Comparison of ENCODE assay signal across 8 cellular contexts in the genomic region with DNA sequence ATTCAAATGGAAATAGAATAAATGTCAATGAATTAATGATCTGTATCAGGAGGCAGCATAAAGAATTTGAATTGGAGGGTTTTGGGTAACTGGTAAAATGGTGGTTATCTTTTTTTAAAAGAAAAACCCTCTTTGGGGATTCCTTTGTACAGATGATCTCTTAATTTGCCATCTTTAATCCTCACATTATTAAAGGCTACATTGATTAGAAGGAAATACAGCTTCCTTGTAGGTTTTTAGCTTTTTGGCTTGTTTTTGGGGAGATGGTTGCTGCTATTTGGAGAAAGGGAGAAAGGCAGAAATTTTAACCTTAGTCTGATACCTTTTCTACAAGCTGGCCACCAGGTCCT. TPM values are rescaled to one million over a fixed set of nuclear protein-coding genes. Genes with fewer than 3 reads are reported as not detected.
DNase-seq lines count a peak whose midpoint lies in the region; ATAC-seq and TF ChIP-seq lines count a peak whose summit lies in the region.

No MANE protein-coding gene starts in this region.

- H3K27ac ChIP-seq in liver (ENCODE audit: low read depth in 1 of 2, low read length in 2 of 2) (peak overlapping the region; percentile 86 to 92), thoracic aorta (peak overlapping the region in 1 of 2 donors; percentile 66)

- no peak for TF ChIP-seq CTCF in liver (IDR thresholded peaks at IDR 0.05; ENCODE audit: low read depth, low read length, missing input control)
- TF ChIP-seq CTCF in thoracic aorta (IDR thresholded peaks at IDR 0.05): no peak

- H3K27me3 ChIP-seq in liver (ENCODE audit: control insufficient read depth in 4 of 4, insufficient read depth in 4 of 4, low read length in 3 of 4) (no peaks in the 10 kb centered on the region), thoracic aorta (replicated peaks; ENCODE audit: insufficient read depth) (no peaks in the 10 kb centered on the region)

- H3K36me3 ChIP-seq in liver (ENCODE audit: control insufficient read depth in 4 of 4, insufficient read depth in 3 of 4, low read depth in 1 of 4, low read length in 3 of 4) (no peaks in the 10 kb centered on the region), thoracic aorta (no peaks in the 10 kb centered on the region)

- peak overlapping the region in 1 of 2 donors; percentile 75 for H3K9ac ChIP-seq in liver (ENCODE audit: low read depth in 1 of 2, low read length in 2 of 2)

- peak overlapping the region; percentile 98 for H3K27ac Mint-ChIP-seq in activated CD4-positive, alpha-beta T cell treated with anti-CD3 and anti-CD28 coated beads, Interleukin-2, amount 10 ng/mL, durations not matched to agents 24 days and 14 days
- H3K27ac Mint-ChIP-seq in activated naive CD8-positive, alpha-beta T cell treated with anti-CD3 and anti-CD28 coated beads, Interleukin-2, amount 50 U/mL, for 24 hours: peak overlapping the region; percentile 96

- peaks cover 8% of the 10 kb centered on the region for H3K36me3 Mint-ChIP-seq in activated CD4-positive, alpha-beta T cell treated with anti-CD3 and anti-CD28 coated beads, Interleukin-2, amount 10 ng/mL, durations not matched to agents 24 days and 14 days (ENCODE audit: low read depth)
- H3K36me3 Mint-ChIP-seq in activated naive CD8-positive, alpha-beta T cell treated with anti-CD3 and anti-CD28 coated beads, Interleukin-2, amount 50 U/mL, for 24 hours (ENCODE audit: low read depth): peaks cover 4% of the 10 kb centered on the region

- H3K27me3 Mint-ChIP-seq in activated CD4-positive, alpha-beta T cell treated with anti-CD3 and anti-CD28 coated beads, Interleukin-2, amount 10 ng/mL, durations not matched to agents 24 days and 14 days: no peaks in the 10 kb centered on the region
- H3K27me3 Mint-ChIP-seq in activated naive CD8-positive, alpha-beta T cell treated with anti-CD3 and anti-CD28 coated beads, Interleukin-2, amount 50 U/mL, for 24 hours: no peaks in the 10 kb centered on the region

- H3K4me1 ChIP-seq in liver (ENCODE audit: control insufficient read depth in 4 of 4, insufficient read depth in 4 of 4, low read length in 3 of 4) (peaks cover 13 to 24% (median 20%) of the 10 kb centered on the region in 4 donors), thoracic aorta (ENCODE audit: control insufficient read depth in 1 of 2, low read depth in 2 of 2) (peaks cover 13 to 43% of the 10 kb centered on the region in 2 donors)

- H3K4me3 ChIP-seq in liver (ENCODE audit: low read depth in 1 of 3, low read length in 3 of 3): peak overlapping the region in 1 of 3 donors; percentile 52
- H3K4me3 ChIP-seq in thoracic aorta: peak overlapping the region; percentile 79

- DNase-seq in activated CD4-positive, alpha-beta T cell treated with anti-CD3 and anti-CD28 coated beads, Interleukin-2, amount 10 ng/mL, durations not matched to agents 24 days and 14 days: no peak
- no peak for DNase-seq in activated CD4-positive, alpha-beta T cell treated with anti-CD3 and anti-CD28 coated beads for 48 hours
- DNase-seq in activated naive CD8-positive, alpha-beta T cell treated with anti-CD3 and anti-CD28 coated beads, Interleukin-2, amount 50 U/mL, for 24 hours: no peak
- DNase-seq in thoracic aorta (ENCODE audit: low spot score) (no peak), HK-2 (ENCODE audit: unreplicated experiment) (no peak), left lobe of liver (ENCODE audit: low spot score) (no peak)

- no peak for ATAC-seq in activated naive CD8-positive, alpha-beta T cell treated with anti-CD3 and anti-CD28 coated beads, Interleukin-2, amount 50 U/mL, for 24 hours
- ATAC-seq in thoracic aorta (ENCODE audit: insufficient number of reproducible peaks, low FRiP score, low read depth): no peak
- no peak for ATAC-seq in left lobe of liver
- ATAC-seq in HG03196 (IDR thresholded peaks at IDR 0.05; ENCODE audit: unreplicated experiment): no peak

- intact Hi-C loops in activated CD4-positive, alpha-beta T cell treated with anti-CD3 and anti-CD28 coated beads, Interleukin-2, amount 10 ng/mL, durations not matched to agents 24 days and 14 days (cut with micrococcal nuclease): loop anchor here (2.0 to 10.0 kb wide), 8 partner anchors 57 to 932 kb away; partner anchors contain the start of genes INO80C, RMP24, ZNF24 and ZNF397

- peaks cover 48% of the 10 kb centered on the region for H3K4me1 Mint-ChIP-seq in activated CD4-positive, alpha-beta T cell treated with anti-CD3 and anti-CD28 coated beads, Interleukin-2, amount 10 ng/mL, durations not matched to agents 24 days and 14 days
- H3K4me1 Mint-ChIP-seq in activated naive CD8-positive, alpha-beta T cell treated with anti-CD3 and anti-CD28 coated beads, Interleukin-2, amount 50 U/mL, for 24 hours: peaks cover 68% of the 10 kb centered on the region

- H3K9me3 Mint-ChIP-seq in activated CD4-positive, alpha-beta T cell treated with anti-CD3 and anti-CD28 coated beads, Interleukin-2, amount 10 ng/mL, durations not matched to agents 24 days and 14 days: no peaks in the 10 kb centered on the region
- H3K9me3 Mint-ChIP-seq in activated naive CD8-positive, alpha-beta T cell treated with anti-CD3 and anti-CD28 coated beads, Interleukin-2, amount 50 U/mL, for 24 hours: no peaks in the 10 kb centered on the region

- H3K9me3 ChIP-seq in liver (ENCODE audit: control insufficient read depth in 4 of 4, low read length in 3 of 4): no peaks in the 10 kb centered on the region
- H3K9me3 ChIP-seq in thoracic aorta: no peaks in the 10 kb centered on the region

- TF ChIP-seq RAD21 in liver (IDR thresholded peaks at IDR 0.05): no peak

- H3K4me3 Mint-ChIP-seq in activated CD4-positive, alpha-beta T cell treated with anti-CD3 and anti-CD28 coated beads, Interleukin-2, amount 10 ng/mL, durations not matched to agents 24 days and 14 days: peak overlapping the region; percentile 98
- peak overlapping the region; percentile 99 for H3K4me3 Mint-ChIP-seq in activated naive CD8-positive, alpha-beta T cell treated with anti-CD3 and anti-CD28 coated beads, Interleukin-2, amount 50 U/mL, for 24 hours

TF ChIP-seq in liver, 16 proteins besides CTCF, POLR2A, EP300 and RAD21:
- no peak for TF ChIP-seq REST (IDR thresholded peaks at IDR 0.05)
- no peak for TF ChIP-seq ATF3 (IDR thresholded peaks at IDR 0.05)
- TF ChIP-seq ZBTB33 (IDR thresholded peaks at IDR 0.05): no peak
- TF ChIP-seq HNF4A (conservative IDR thresholded peaks at IDR 0.05): no peak
- TF ChIP-seq SP1 (IDR thresholded peaks at IDR 0.05): no peak
- no peak for TF ChIP-seq FOXA2 (IDR thresholded peaks at IDR 0.05)
- TF ChIP-seq FOXA1 (IDR thresholded peaks at IDR 0.05): no peak
- TF ChIP-seq TAF1 (conservative IDR thresholded peaks at IDR 0.05): no peak
- no peak for TF ChIP-seq GABPA (IDR thresholded peaks at IDR 0.05 in 1 of 2, conservative IDR thresholded peaks at IDR 0.05 in 1 of 2)
- TF ChIP-seq NR2F2 (IDR thresholded peaks at IDR 0.05): no peak
- no peak for TF ChIP-seq RXRA (IDR thresholded peaks at IDR 0.05)
TF ChIP-seq in liver: peak in this region for 0.

RNA-seq across cellular contexts. Expression of gene MAPRE2, which starts 0.6 kb away (rescaled TPM):
- total RNA-seq in activated CD4-positive, alpha-beta T cell treated with anti-CD3 and anti-CD28 coated beads, Interleukin-2, amount 10 ng/mL, durations not matched to agents 24 days and 14 days: 46.8 and 52.5 TPM in 2 replicates
- 10 to 100 TPM; 11.9 to 12.8 TPM for total RNA-seq in liver
- 10 to 100 TPM in 1 of 2 donors, 1 to 10 TPM in 1; 7.9 to 10.2 TPM for polyA plus RNA-seq in liver
- 10 to 100 TPM; 31.8 to 54.2 TPM for total RNA-seq in thoracic aorta
- total RNA-seq in left lobe of liver: 16.8 TPM
